Comparison of ENCODE assay signal across 16 cellular contexts in the genomic region with DNA sequence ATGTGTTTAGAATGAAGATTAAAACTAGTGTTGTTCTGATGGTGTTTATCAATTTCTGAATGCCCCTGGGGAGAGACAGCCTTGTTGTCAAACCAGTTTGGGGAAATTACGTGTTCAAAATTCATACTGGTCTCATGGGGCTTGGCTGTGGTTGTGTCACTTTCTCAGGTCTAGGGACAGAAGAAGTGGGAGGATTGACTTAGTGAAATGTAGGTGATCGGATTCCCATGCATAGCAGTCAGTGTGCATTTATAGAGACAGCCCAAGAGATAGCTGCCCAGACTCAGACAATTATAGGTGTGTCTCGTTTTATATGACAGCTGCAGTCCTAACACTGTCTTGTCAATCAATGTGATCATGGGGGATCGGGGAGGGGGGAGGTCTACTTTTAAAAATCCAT.
A peak's percentile ranks its signal among the peaks of the same experiment; 100 is the strongest.
DNase-seq lines count a peak whose midpoint lies in the region; ATAC-seq, FAIRE-seq and TF ChIP-seq lines count a peak whose summit lies in the region.
"Had no signal": no experiment of that assay in that cellular context is flagged by ENCODE, and none has a peak within 500 bp of the region (broad histone marks: within the 10 kb centered on the region; RNA-seq: fewer than 3 reads in every experiment).

No MANE protein-coding gene starts in this region.

- POLR2A ChIA-PET in GM12878 (lab: Charles Lee) = interaction anchor here (1.0 to 1.7 kb wide), 2 partner anchors 21 to 34 kb away, joined by 3 to 6 read pairs; no protein-coding TSS in a partner anchor

- no peaks in the 10 kb centered on the region for H3K36me3 ChIP-seq in GM12878 (ENCODE audit: control insufficient read depth in 2 of 2, insufficient read depth in 2 of 2, low read length in 1 of 2)
- H3K36me3 ChIP-seq in suprapubic skin = no peaks in the 10 kb centered on the region
- H3K36me3 ChIP-seq in GM23248 (ENCODE audit: low read depth) = no peaks in the 10 kb centered on the region

- no peaks in the 10 kb centered on the region for H4K20me1 ChIP-seq in GM12878 (ENCODE audit: control insufficient read depth, insufficient read depth)
- no peaks in the 10 kb centered on the region for H4K20me1 ChIP-seq in GM23248 (ENCODE audit: insufficient read depth)

- 1% methylated on average over 4 of the region's 4 CpGs for WGBS in GM12878 (ENCODE audit: insufficient coverage, insufficient replicate concordance, low lambda C conversion rate, missing lambda C conversion rate)
- 48% methylated on average over 4 of the region's 4 CpGs for WGBS in suprapubic skin
- WGBS in GM23248 (ENCODE audit: low coverage in 1 of 2, low lambda C conversion rate in 2 of 2, missing lambda C conversion rate in 2 of 2), 2 experiments = 62 to 79% methylated on average over 2 to 4 of the region's 4 CpGs

- SMC1A ChIA-PET in GM12878 (lab: Charles Lee; ENCODE audit: uncharacterized antibody, unreplicated experiment) = interaction anchor here (0.6 to 2.6 kb wide), 10 partner anchors 9 to 65 kb away, joined by 3 to 11 read pairs (median 4); no protein-coding TSS in a partner anchor

- no peak for TF ChIP-seq RAD21 in GM12878 (IDR thresholded peaks at IDR 0.05; ENCODE audit: insufficient read depth, low read depth, low read length)

- intact Hi-C loops in GM12878 (cut with micrococcal nuclease; ENCODE audit: unreplicated experiment) = loop anchor here (1.0 to 10.0 kb wide), 3 partner anchors 21 to 66 kb away; no protein-coding TSS in a partner anchor

- H3K9me3 ChIP-seq in GM12878 (replicated peaks; ENCODE audit: control insufficient read depth, insufficient read depth, low read length) (no peaks in the 10 kb centered on the region; the same call in 2 of the 3 replicates), suprapubic skin (no peaks in the 10 kb centered on the region), GM23248 (ENCODE audit: low read depth) (no peaks in the 10 kb centered on the region)
- H3K9me3 ChIP-seq: body of pancreas had no signal

- H3F3A ChIP-seq in GM23248 (ENCODE audit: insufficient read depth) = no peaks in the 10 kb centered on the region

- no TSS peak for BruUV-seq in GM12878 (replicated peaks; lab: Mats Ljungman, UMichigan)

- peak; percentile 45 for DNase-seq in GM12878 (ENCODE audit: low read depth, low spot score)
- no peak for DNase-seq in suprapubic skin (ENCODE audit: low spot score in 2 of 2)
- DNase-seq in NCI-H1105 treated with DMSO at 0.1 percent for 48 hours (lab: John Stamatoyannopoulos, UW) = no peak
- DNase-seq in KBM-7 = no peak
- DNase-seq in GM23248 = no peak
- DNase-seq: activated CD4-positive, alpha-beta T cell treated with anti-CD3 and anti-CD28 coated beads for 36 hours; body of pancreas; CD4-positive, alpha-beta memory T cell; effector CD8-positive, alpha-beta T cell; natural killer cell; NCI-H2107 had no signal

- CTCF ChIA-PET in GM12878 (lab: Yijun Ruan, JAX) = interaction anchor here (1.0 to 1.5 kb wide), 7 partner anchors 9 to 65 kb away, joined by 3 to 6 read pairs (median 3); no protein-coding TSS in a partner anchor

- H3K27ac ChIP-seq in GM12878 (ENCODE audit: control insufficient read depth, insufficient read depth) (no peak overlapping the region), suprapubic skin (peak overlapping the region; percentile 38), GM23248 (no peak overlapping the region)
- H3K27ac ChIP-seq: body of pancreas had no signal

- in situ Hi-C loops in GM12878 (cut with MboI) = no loop called here
- in situ Hi-C loops in KBM-7 (cut with MboI; ENCODE audit: low pct_unique_long_range_greater_than_20kb, low sequenced_read_pairs) = no loop called here
- in situ Hi-C loops in GM23248 (cut with MboI) = no loop called here

- TF ChIP-seq CTCF in GM12878 (IDR thresholded peaks at IDR 0.05 in 2 of 3, conservative IDR thresholded peaks at IDR 0.05 in 1 of 3; ENCODE audit: control insufficient read depth in 2 of 3, extremely low read depth in 1 of 3, insufficient read depth in 1 of 3, low read depth in 3 of 3, low read length in 3 of 3) = no peak
- no peak for TF ChIP-seq CTCF in suprapubic skin (IDR thresholded peaks at IDR 0.05)

- H3K9me2 ChIP-seq in GM23248 (ENCODE audit: insufficient read depth) = no peaks in the 10 kb centered on the region

- H3K4me2 ChIP-seq in GM12878 (ENCODE audit: control insufficient read depth, insufficient read depth) (no peak overlapping the region), GM23248 (ENCODE audit: unreplicated experiment) (no peak overlapping the region)

- TF ChIP-seq EP300 in GM12878 (IDR thresholded peaks at IDR 0.05; ENCODE audit: borderline replicate concordance in 1 of 2, control insufficient read depth in 1 of 2, low read depth in 2 of 2, low read length in 2 of 2) (peak in 1 of 2 experiments; percentile 53; a peak in 2 of 4 replicates), suprapubic skin (IDR thresholded peaks at IDR 0.05) (no peak)

- RAD21 ChIA-PET in GM12878 (lab: Charles Lee; ENCODE audit: unreplicated experiment) = interaction anchor here (0.7 to 2.0 kb wide), 7 partner anchors 21 to 59 kb away, joined by 3 to 13 read pairs (median 5); no protein-coding TSS in a partner anchor

- no peaks in the 10 kb centered on the region for H3K79me2 ChIP-seq in GM12878 (ENCODE audit: control insufficient read depth, insufficient read depth, low read length)
- peaks cover 13% of the 10 kb centered on the region; the same call in 1 of the 2 replicates for H3K79me2 ChIP-seq in GM23248 (ENCODE audit: insufficient read depth)

- TF ChIP-seq POLR2A in GM12878 (IDR thresholded peaks at IDR 0.05; ENCODE audit: low read depth, low read length) (no peak), suprapubic skin (IDR thresholded peaks at IDR 0.05) (no peak)

- H3K9ac ChIP-seq in GM12878 (ENCODE audit: control insufficient read depth, insufficient read depth, low read length) (no peak overlapping the region), GM23248 (no peak overlapping the region)

- H3K4me1 ChIP-seq in GM12878 (ENCODE audit: control insufficient read depth, insufficient read depth, low read length) (peaks cover 5% of the 10 kb centered on the region; the same call in 1 of the 2 replicates), suprapubic skin (peaks cover 3% of the 10 kb centered on the region), GM23248 (ENCODE audit: insufficient read depth) (no peaks in the 10 kb centered on the region)

- H3K27me3 ChIP-seq in GM12878 (replicated peaks in 1 of 2; ENCODE audit: control insufficient read depth in 2 of 2, insufficient read depth in 2 of 2, low read length in 1 of 2) (no peaks in the 10 kb centered on the region), suprapubic skin (no peaks in the 10 kb centered on the region), GM23248 (replicated peaks; ENCODE audit: insufficient read depth) (no peaks in the 10 kb centered on the region)
- H3K27me3 ChIP-seq: body of pancreas had no signal

- H2AFZ ChIP-seq in GM12878 (ENCODE audit: control insufficient read depth, low read depth, low read length) = no peak overlapping the region
- H2AFZ ChIP-seq in GM23248 = no peak overlapping the region

- peak; percentile 93 for ATAC-seq in GM18868 (IDR thresholded peaks at IDR 0.05; ENCODE audit: unreplicated experiment)
- peak; percentile 83 for ATAC-seq in HG02885 (IDR thresholded peaks at IDR 0.05; ENCODE audit: poor library complexity, unreplicated experiment)
- peak; percentile 89 for ATAC-seq in GM12878
- ATAC-seq: activated CD4-positive, alpha-beta T cell treated with anti-CD3 and anti-CD28 coated beads for 36 hours; body of pancreas; natural killer cell had no signal

- FAIRE-seq in GM12878 (lab: Jason Lieb, UNC) = no peak
- FAIRE-seq: GM19239, H54, keratinocyte had no signal

- no peak overlapping the region for H3K4me3 ChIP-seq in GM12878
- H3K4me3 ChIP-seq in suprapubic skin = no peak overlapping the region
- H3K4me3 ChIP-seq in GM23248 = no peak overlapping the region
- H3K4me3 ChIP-seq: body of pancreas had no signal

TF ChIP-seq in GM12878, 131 proteins besides CTCF, POLR2A, EP300 and RAD21 (continues in another document):
- TF ChIP-seq WRNIP1 (IDR thresholded peaks at IDR 0.05; ENCODE audit: borderline replicate concordance, low read depth, low read length) (no peak), NBN (IDR thresholded peaks at IDR 0.05) (peak; percentile 49; the same call in 1 of the 2 replicates), TBL1XR1 (IDR thresholded peaks at IDR 0.05; ENCODE audit: low read depth, low read length) (no peak), TAF1 (IDR thresholded peaks at IDR 0.05; ENCODE audit: borderline replicate concordance, low read depth, low read length) (no peak), ZNF24 (IDR thresholded peaks at IDR 0.05) (0 out of 2 replicates have a peak, but pooled peaks have one; percentile 8), CBX5 (IDR thresholded peaks at IDR 0.05; ENCODE audit: low read depth) (no peak), ZNF207 (IDR thresholded peaks at IDR 0.05; ENCODE audit: borderline replicate concordance) (no peak), CBX3 (IDR thresholded peaks at IDR 0.05; ENCODE audit: borderline replicate concordance, low read depth) (no peak), FOXM1 (IDR thresholded peaks at IDR 0.05; ENCODE audit: low read depth, low read length) (0 out of 2 replicates have a peak, but pooled peaks have one; percentile 14), BCL11A (IDR thresholded peaks at IDR 0.05; ENCODE audit: low read depth, low read length) (no peak; the same call in 1 of the 2 replicates), NFIC (IDR thresholded peaks at IDR 0.05; ENCODE audit: low read depth, low read length) (peak; percentile 60; the same call in 1 of the 2 replicates), SPI1 (IDR thresholded peaks at IDR 0.05; ENCODE audit: borderline replicate concordance, insufficient read depth, low read depth, low read length) (peak; percentile 11; the same call in 1 of the 2 replicates), BHLHE40 (IDR thresholded peaks at IDR 0.05; ENCODE audit: borderline replicate concordance in 1 of 2, low read depth in 2 of 2, low read length in 1 of 2) (peak in 1 of 2 experiments; percentile 23; a peak in 1 of 4 replicates)
